In the genomic region with DNA sequence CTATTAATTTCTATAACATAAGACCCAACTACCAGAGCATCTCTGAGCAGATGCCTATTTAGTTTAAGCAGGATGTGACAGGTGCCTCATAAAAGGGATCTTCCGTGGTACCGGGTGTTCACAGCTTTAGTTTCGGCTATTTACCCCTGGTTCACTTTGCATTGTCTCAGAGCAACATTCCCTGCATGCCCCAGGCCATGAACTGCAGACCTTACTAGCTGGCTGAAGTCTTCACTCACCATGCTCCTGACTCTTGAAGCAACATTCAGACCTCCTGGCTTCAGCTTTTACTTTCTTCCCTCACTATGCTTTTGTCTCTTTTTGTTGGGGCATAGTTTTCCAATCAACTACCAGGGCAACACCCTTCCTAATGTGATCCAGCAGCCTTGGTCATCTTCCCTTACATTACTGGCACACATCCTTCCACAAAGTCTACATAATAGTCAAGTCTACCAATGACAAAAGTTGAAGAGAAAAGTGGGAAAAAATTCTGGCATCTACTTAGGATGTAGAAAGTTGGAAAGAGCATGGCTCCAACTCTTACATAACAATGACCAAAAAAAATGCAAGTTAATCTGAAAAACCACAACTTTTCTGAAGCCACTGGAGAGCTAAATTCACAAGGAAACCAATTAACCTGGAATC, we compare ENCODE assay signal across 15 cellular contexts.
"Had no signal": no experiment of that assay in that cellular context is flagged by ENCODE, and none has a peak within 500 bp of the region (broad histone marks: within the 10 kb centered on the region; RNA-seq: fewer than 3 reads in every experiment).

No MANE protein-coding gene starts in this region.

- H3K27ac Mint-ChIP-seq: activated T-cell treated with anti-CD3 and anti-CD28 coated beads, Interleukin-2, amount 50 U/mL, for 72 hours; nephron progenitor cell; stimulated activated naive CD8-positive, alpha-beta T cell treated with anti-CD3 and anti-CD28 coated beads, Interleukin-15, Interleukin-2, amounts not matched to agents 100 ng/mL and 50 ng/mL, for 24 hours had no signal

- H3K4me3 Mint-ChIP-seq: activated T-cell treated with anti-CD3 and anti-CD28 coated beads, Interleukin-2, amount 50 U/mL, for 72 hours; nephron progenitor cell; stimulated activated naive CD8-positive, alpha-beta T cell treated with anti-CD3 and anti-CD28 coated beads, Interleukin-15, Interleukin-2, amounts not matched to agents 100 ng/mL and 50 ng/mL, for 24 hours had no signal

- H3K4me3 ChIP-seq: ascending aorta, hepatocyte, left lung, tibial nerve had no signal

- H3K4me2 ChIP-seq: hepatocyte had no signal

- H3K4me1 ChIP-seq: ascending aorta, left lung, tibial nerve had no signal

- H2AFZ ChIP-seq: hepatocyte had no signal

- H3K27me3 Mint-ChIP-seq: stimulated activated naive CD8-positive, alpha-beta T cell treated with anti-CD3 and anti-CD28 coated beads, Interleukin-15, Interleukin-2, amounts not matched to agents 100 ng/mL and 50 ng/mL, for 24 hours had no signal

- FAIRE-seq: urothelium cell line had no signal

- H3K79me2 ChIP-seq: hepatocyte had no signal

- H3K27me3 ChIP-seq: ascending aorta, hepatocyte, left lung, tibial nerve had no signal

- H3K9me3 ChIP-seq: ascending aorta, left lung, tibial nerve had no signal

- DNase-seq: activated CD4-positive, alpha-beta T cell treated with anti-CD3 and anti-CD28 coated beads, Interleukin-2, amount 50 U/mL, for 4 hours; activated effector memory CD4-positive, alpha-beta T cell treated with anti-CD3 and anti-CD28 coated beads, Interleukin-2, amount 50 U/mL, for 16 hours; activated naive CD4-positive, alpha-beta T cell treated with anti-CD3 and anti-CD28 coated beads, Interleukin-2, amount 50 U/mL, for 16 hours; activated T-cell treated with anti-CD3 and anti-CD28 coated beads, Interleukin-2, amount 50 U/mL, for 72 hours; effector CD4-positive, alpha-beta T cell; left lung; nephron progenitor cell; nucleus accumbens; posterior cingulate gyrus; WERI-Rb-1 had no signal

- H3K9me3 Mint-ChIP-seq: nephron progenitor cell; stimulated activated naive CD8-positive, alpha-beta T cell treated with anti-CD3 and anti-CD28 coated beads, Interleukin-15, Interleukin-2, amounts not matched to agents 100 ng/mL and 50 ng/mL, for 24 hours had no signal

- H3K4me1 Mint-ChIP-seq: nephron progenitor cell had no signal

- H3K27ac ChIP-seq: ascending aorta, hepatocyte, left lung, tibial nerve, WERI-Rb-1 had no signal
